ENCODE assay signal across 23 cellular contexts in the genomic region with DNA sequence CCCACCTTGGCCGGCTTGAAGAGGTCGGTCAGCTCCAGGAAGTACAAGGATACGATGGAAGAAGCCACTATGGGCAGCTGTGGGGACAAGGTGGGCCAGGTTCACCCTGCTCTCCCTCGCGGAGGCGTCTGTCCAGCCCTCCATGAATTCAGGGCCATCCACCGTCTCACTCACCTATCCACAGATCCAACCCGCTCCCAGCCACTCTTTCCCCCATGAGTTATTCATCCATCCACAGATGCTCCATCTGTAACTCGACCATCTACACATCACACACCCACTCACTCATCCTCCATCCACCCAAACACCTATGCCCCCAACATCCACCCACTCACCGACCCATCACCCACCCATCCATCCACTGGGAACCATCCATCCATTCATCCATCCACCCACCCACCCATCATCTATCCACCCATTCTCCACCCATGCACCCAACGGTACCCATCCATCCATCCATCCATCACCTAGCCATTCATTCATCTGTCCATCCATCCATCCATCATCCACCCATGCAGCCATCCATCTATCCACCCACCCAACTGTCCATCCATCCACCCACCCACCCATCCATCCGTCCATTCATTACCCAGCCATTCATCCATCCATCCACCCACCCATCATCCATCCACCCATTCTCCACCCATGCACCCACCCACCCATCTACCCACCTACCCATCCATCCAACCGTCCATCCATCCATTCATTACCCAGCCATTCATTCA. TPM values are rescaled to one million over a fixed set of nuclear protein-coding genes. Genes with fewer than 3 reads are reported as not detected.
DNase-seq lines count a peak whose midpoint lies in the region; ATAC-seq and TF ChIP-seq lines count a peak whose summit lies in the region.
"Had no signal": no experiment of that assay in that cellular context is flagged by ENCODE, and none has a peak within 500 bp of the region (broad histone marks: within the 10 kb centered on the region; RNA-seq: fewer than 3 reads in every experiment).

No MANE protein-coding gene starts in this region.

- peak; percentile 11; the same call in 2 of the 3 replicates for ATAC-seq in RWPE2 (ENCODE audit: low read depth)
- ATAC-seq: sciatic nerve had no signal

- H3K27ac Mint-ChIP-seq in activated naive CD4-positive, alpha-beta T cell treated with anti-CD3 and anti-CD28 coated beads, Interleukin-2, amount 50 U/mL, for 24 hours = peak overlapping the region; percentile 78
- H3K27ac Mint-ChIP-seq in activated naive CD4-positive, alpha-beta T cell treated with anti-CD3 and anti-CD28 coated beads, Interleukin-2, amount 10 ng/mL, durations not matched to agents 7 days and 5 days = no peak overlapping the region
- H3K27ac Mint-ChIP-seq in glutamatergic neuron (ENCODE audit: unreplicated experiment) (no peak overlapping the region), type B pancreatic cell (peak overlapping the region; percentile 78)
- H3K27ac Mint-ChIP-seq: activated B cell treated with CpG ODN at 0.5 μM for 24 hours; dendritic cell treated with granulocyte-macrophage colony-stimulating factor and Interleukin-4, amounts not matched to agents 40 ng/mL and 50 ng/mL, for 4 days; H9 had no signal

- H3K4me3 ChIP-seq in RWPE2 (ENCODE audit: severe bottlenecking) = no peak overlapping the region
- H3K4me3 ChIP-seq: lung, ovary, thoracic aorta had no signal

- no peaks in the 10 kb centered on the region for H3K27me3 ChIP-seq in RWPE2 (ENCODE audit: insufficient read depth, poor library complexity, severe bottlenecking)
- H3K27me3 ChIP-seq: ovary had no signal

- H3K9me3 Mint-ChIP-seq in activated naive CD4-positive, alpha-beta T cell treated with anti-CD3 and anti-CD28 coated beads, Interleukin-2, amount 50 U/mL, for 24 hours = no peaks in the 10 kb centered on the region
- no peaks in the 10 kb centered on the region for H3K9me3 Mint-ChIP-seq in activated naive CD4-positive, alpha-beta T cell treated with anti-CD3 and anti-CD28 coated beads, Interleukin-2, amount 10 ng/mL, durations not matched to agents 7 days and 5 days
- H3K9me3 Mint-ChIP-seq in glutamatergic neuron (ENCODE audit: unreplicated experiment) (peaks cover 23% of the 10 kb centered on the region), type B pancreatic cell (no peaks in the 10 kb centered on the region)
- H3K9me3 Mint-ChIP-seq: H9 had no signal

- TF ChIP-seq CTCF in RWPE2 (IDR thresholded peaks at IDR 0.05; ENCODE audit: poor library complexity, severe bottlenecking) (no peak), glutamatergic neuron (IDR thresholded peaks at IDR 0.05; ENCODE audit: partially characterized antibody, unreplicated experiment) (no peak), type B pancreatic cell (conservative IDR thresholded peaks at IDR 0.05) (no peak)

- no peaks in the 10 kb centered on the region for H3K9me3 ChIP-seq in RWPE2 (ENCODE audit: severe bottlenecking)
- H3K9me3 ChIP-seq: ovary, thoracic aorta had no signal

- no peaks in the 10 kb centered on the region for H3K4me1 ChIP-seq in RWPE2 (ENCODE audit: insufficient read depth, poor library complexity, severe bottlenecking)

- no peaks in the 10 kb centered on the region for H3K4me1 Mint-ChIP-seq in activated naive CD4-positive, alpha-beta T cell treated with anti-CD3 and anti-CD28 coated beads, Interleukin-2, amount 50 U/mL, for 24 hours
- no peaks in the 10 kb centered on the region for H3K4me1 Mint-ChIP-seq in activated naive CD4-positive, alpha-beta T cell treated with anti-CD3 and anti-CD28 coated beads, Interleukin-2, amount 10 ng/mL, durations not matched to agents 7 days and 5 days
- H3K4me1 Mint-ChIP-seq in glutamatergic neuron (ENCODE audit: low read depth, unreplicated experiment) (no peaks in the 10 kb centered on the region), type B pancreatic cell (ENCODE audit: unreplicated experiment) (no peaks in the 10 kb centered on the region)
- H3K4me1 Mint-ChIP-seq: activated B cell treated with CpG ODN at 0.5 μM for 24 hours, H9 had no signal

- no peak overlapping the region for H3K27ac ChIP-seq in RWPE2 (ENCODE audit: poor library complexity, severe bottlenecking)
- no peak overlapping the region for H3K27ac ChIP-seq in substantia nigra (ENCODE audit: low read depth, low read length, poor library complexity, severe bottlenecking)
- H3K27ac ChIP-seq: ovary, thoracic aorta had no signal

- H3K4me3 Mint-ChIP-seq in activated naive CD4-positive, alpha-beta T cell treated with anti-CD3 and anti-CD28 coated beads, Interleukin-2, amount 50 U/mL, for 24 hours = no peak overlapping the region
- no peak overlapping the region for H3K4me3 Mint-ChIP-seq in activated naive CD4-positive, alpha-beta T cell treated with anti-CD3 and anti-CD28 coated beads, Interleukin-2, amount 10 ng/mL, durations not matched to agents 7 days and 5 days
- H3K4me3 Mint-ChIP-seq in glutamatergic neuron (ENCODE audit: unreplicated experiment) (peak overlapping the region; percentile 55), type B pancreatic cell (peak overlapping the region; percentile 61)
- H3K4me3 Mint-ChIP-seq: activated B cell treated with CpG ODN at 0.5 μM for 24 hours; CD14-positive monocyte; dendritic cell treated with granulocyte-macrophage colony-stimulating factor and Interleukin-4, amounts not matched to agents 40 ng/mL and 50 ng/mL, for 4 days; H9 had no signal

- DNase-seq in activated naive CD4-positive, alpha-beta T cell treated with anti-CD3 and anti-CD28 coated beads, Interleukin-2, amount 10 ng/mL, durations not matched to agents 7 days and 5 days = no peak
- DNase-seq in RWPE2 (ENCODE audit: low spot score) (no peak), glutamatergic neuron (no peak), type B pancreatic cell (ENCODE audit: extremely low spot score, unreplicated experiment) (no peak), putamen (ENCODE audit: low spot score) (no peak), GDM1 (lab: John Stamatoyannopoulos, UW) (no peak), substantia nigra (lab: John Stamatoyannopoulos, UW) (no peak)
- DNase-seq: activated B cell treated with CpG ODN at 0.5 μM for 24 hours, amniotic stem cell, H9, NCI-H1092 treated with DMSO at 0.1 percent for 48 hours, T-helper 9 cell had no signal

- H3K36me3 Mint-ChIP-seq in activated naive CD4-positive, alpha-beta T cell treated with anti-CD3 and anti-CD28 coated beads, Interleukin-2, amount 50 U/mL, for 24 hours = peaks cover 8% of the 10 kb centered on the region
- H3K36me3 Mint-ChIP-seq in activated naive CD4-positive, alpha-beta T cell treated with anti-CD3 and anti-CD28 coated beads, Interleukin-2, amount 10 ng/mL, durations not matched to agents 7 days and 5 days = peaks cover 23% of the 10 kb centered on the region
- H3K36me3 Mint-ChIP-seq in glutamatergic neuron (ENCODE audit: unreplicated experiment) (peaks cover 7% of the 10 kb centered on the region), type B pancreatic cell (peaks cover 11% of the 10 kb centered on the region)

- peaks cover 12% of the 10 kb centered on the region for H3K36me3 ChIP-seq in RWPE2 (ENCODE audit: low read depth)
- H3K36me3 ChIP-seq: ovary had no signal

- no peaks in the 10 kb centered on the region for H3K27me3 Mint-ChIP-seq in activated naive CD4-positive, alpha-beta T cell treated with anti-CD3 and anti-CD28 coated beads, Interleukin-2, amount 50 U/mL, for 24 hours
- H3K27me3 Mint-ChIP-seq in activated naive CD4-positive, alpha-beta T cell treated with anti-CD3 and anti-CD28 coated beads, Interleukin-2, amount 10 ng/mL, durations not matched to agents 7 days and 5 days = peaks cover 16% of the 10 kb centered on the region
- H3K27me3 Mint-ChIP-seq in glutamatergic neuron (ENCODE audit: unreplicated experiment) = peaks cover 20% of the 10 kb centered on the region
- no peaks in the 10 kb centered on the region for H3K27me3 Mint-ChIP-seq in type B pancreatic cell
- H3K27me3 Mint-ChIP-seq: activated B cell treated with CpG ODN at 0.5 μM for 24 hours; dendritic cell treated with granulocyte-macrophage colony-stimulating factor and Interleukin-4, amounts not matched to agents 40 ng/mL and 50 ng/mL, for 4 days had no signal

- CTCF ChIA-PET in activated naive CD4-positive, alpha-beta T cell treated with anti-CD3 and anti-CD28 coated beads, Interleukin-2, amount 10 ng/mL, durations not matched to agents 7 days and 5 days (lab: Charles Lee) = no interaction called here

RNA-seq across cellular contexts. Expression of a gene that starts 5.8 kb away (rescaled TPM):
- total RNA-seq in glutamatergic neuron (ENCODE audit: unreplicated experiment) = 392 TPM
- 9.9 and 29.2 TPM in 2 replicates for total RNA-seq in type B pancreatic cell (ENCODE audit: low replicate concordance)
- total RNA-seq: activated B cell treated with CpG ODN at 0.5 μM for 24 hours, HT1080, LHCN-M2, sciatic nerve, thoracic aorta had no signal

RNA-seq across cellular contexts. Expression of a gene that starts 11.7 kb away (rescaled TPM):
- total RNA-seq in glutamatergic neuron (ENCODE audit: unreplicated experiment) (2.2 TPM), type B pancreatic cell (ENCODE audit: low replicate concordance) (0.41 TPM in 1 of 2 replicates, not detected in the other)
- total RNA-seq: fibroblast of villous mesenchyme, HT1080, LHCN-M2 had no signal

RNA-seq across cellular contexts. Expression of a gene that starts 18.7 kb away (rescaled TPM):
- total RNA-seq in glutamatergic neuron (ENCODE audit: unreplicated experiment) = 244 TPM
- 416 and 496 TPM in 2 replicates for total RNA-seq in type B pancreatic cell (ENCODE audit: low replicate concordance)

RNA-seq across cellular contexts. Expression of a gene that starts 24.9 kb away (rescaled TPM):
- total RNA-seq in glutamatergic neuron (ENCODE audit: unreplicated experiment) = not detected
- 0.45 TPM in 1 of 2 replicates, not detected in the other for total RNA-seq in type B pancreatic cell (ENCODE audit: low replicate concordance)
- total RNA-seq: activated B cell treated with CpG ODN at 0.5 μM for 24 hours, fibroblast of villous mesenchyme, HT1080, LHCN-M2, thoracic aorta had no signal

RNA-seq across cellular contexts. Expression of a gene that starts 36.2 kb away (rescaled TPM):
- not detected for total RNA-seq in glutamatergic neuron (ENCODE audit: unreplicated experiment)
- total RNA-seq in type B pancreatic cell (ENCODE audit: low replicate concordance) = not detected in 2 replicates
- total RNA-seq: activated B cell treated with CpG ODN at 0.5 μM for 24 hours, fibroblast of villous mesenchyme, H9, HT1080, NCI-H460 had no signal

Comparison
In these comparisons a context has a peak if more than half of its experiments do, and no peak if none do; other contexts are left out.
1. H3K27ac Mint-ChIP-seq: peak in activated naive CD4-positive, alpha-beta T cell treated with anti-CD3 and anti-CD28 coated beads, Interleukin-2, amount 50 U/mL, for 24 hours (single experiment) and type B pancreatic cell (single experiment); none in activated naive CD4-positive, alpha-beta T cell treated with anti-CD3 and anti-CD28 coated beads, Interleukin-2, amount 10 ng/mL, durations not matched to agents 7 days and 5 days (single experiment) and glutamatergic neuron (single experiment).
2. H3K4me3 Mint-ChIP-seq: peak in glutamatergic neuron (single experiment) and type B pancreatic cell (single experiment); none in activated naive CD4-positive, alpha-beta T cell treated with anti-CD3 and anti-CD28 coated beads, Interleukin-2, amount 50 U/mL, for 24 hours (single experiment) and activated naive CD4-positive, alpha-beta T cell treated with anti-CD3 and anti-CD28 coated beads, Interleukin-2, amount 10 ng/mL, durations not matched to agents 7 days and 5 days (single experiment).
3. RNA of a gene that starts 5.8 kb away (total RNA-seq): 392 TPM in glutamatergic neuron (single experiment); 9.9 to 29.2 TPM in type B pancreatic cell; every median in the first group is over 10 times any median in the second.